In the genomic region with DNA sequence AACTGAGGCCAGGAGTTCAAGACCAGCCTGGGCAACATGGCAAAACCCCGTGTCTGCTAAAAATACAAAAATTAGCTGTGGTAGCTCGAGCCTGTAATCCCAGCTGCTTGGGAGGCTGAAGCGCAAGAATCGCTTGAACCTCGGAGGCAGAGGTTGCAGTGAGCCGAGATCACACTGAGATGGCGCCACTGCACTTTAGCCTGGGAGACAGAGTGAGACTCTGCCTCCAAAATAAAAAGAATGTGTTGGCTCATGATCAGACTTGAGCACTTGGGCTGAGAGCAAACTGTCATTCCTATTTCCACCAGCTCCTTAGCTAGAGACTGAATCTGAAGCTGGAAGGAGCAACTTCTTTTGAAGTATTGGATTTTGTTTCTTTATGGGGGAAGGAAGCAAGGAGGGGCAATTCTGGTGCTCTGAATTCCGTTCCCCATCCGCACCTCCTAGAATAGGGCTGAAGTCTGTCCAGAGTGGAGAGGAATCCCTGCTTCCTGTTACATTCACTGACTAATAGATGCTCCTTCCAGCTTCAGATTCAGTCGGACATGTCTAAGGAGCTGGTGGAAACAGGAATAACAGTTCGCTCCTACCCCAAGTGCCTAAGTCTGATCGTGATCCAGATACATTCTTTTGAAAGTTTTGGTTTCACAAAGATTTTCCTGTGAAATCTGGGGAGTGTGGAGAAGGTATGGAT, we compare ENCODE assay signal across 10 cellular contexts. TPM values are rescaled to one million over a fixed set of nuclear protein-coding genes. Genes with fewer than 3 reads are reported as not detected.
DNase-seq lines count a peak whose midpoint lies in the region; ATAC-seq, FAIRE-seq and TF ChIP-seq lines count a peak whose summit lies in the region.
"Had no signal": no experiment of that assay in that cellular context is flagged by ENCODE, and none has a peak within 500 bp of the region (broad histone marks: within the 10 kb centered on the region; RNA-seq: fewer than 3 reads in every experiment).

No MANE protein-coding gene starts in this region.

- TF ChIP-seq RAD21 in HepG2 (CRISPR knock-in tag; IDR thresholded peaks at IDR 0.05) = peak; percentile 75

- TF ChIP-seq EP300 in HepG2 (IDR thresholded peaks at IDR 0.05; ENCODE audit: low read depth in 2 of 2, low read length in 2 of 2) (no peak), HepG2 (CRISPR knock-in tag; IDR thresholded peaks at IDR 0.05; ENCODE audit: borderline replicate concordance) (no peak)

- H4K20me1 ChIP-seq in HepG2 (ENCODE audit: insufficient read depth, low read length) = 0 out of 2 replicates have a peak, but pooled peaks cover 2% of the 10 kb centered on the region

- H3K27me3 ChIP-seq in HepG2 (ENCODE audit: control insufficient read depth in 1 of 2, insufficient read depth in 2 of 2, low read length in 2 of 2) (no peaks in the 10 kb centered on the region; a peak in 1 of 5 replicates), upper lobe of right lung (no peaks in the 10 kb centered on the region)

- no peak overlapping the region for H3K4me3 ChIP-seq in HepG2 (replicated peaks in 1 of 3; ENCODE audit: insufficient read depth in 1 of 3, low read depth in 2 of 3, low read length in 3 of 3)
- H3K4me3 ChIP-seq in upper lobe of right lung = no peak overlapping the region

- DNase-seq in NOMO-1 treated with DMSO at 0.1 percent for 48 hours (lab: John Stamatoyannopoulos, UW; ENCODE audit: unreplicated experiment) (peak; percentile 37), NOMO-1 treated with dmso at 0.1 percent for 144 hours (lab: John Stamatoyannopoulos, UW; ENCODE audit: unreplicated experiment) (no peak), NCI-H1694 treated with DMSO at 0.1 percent for 48 hours (lab: John Stamatoyannopoulos, UW) (peak; percentile 41), astrocyte of the hippocampus (ENCODE audit: low read depth, low spot score) (peak; percentile 65), HepG2 (ENCODE audit: low spot score) (peak; percentile 42), upper lobe of right lung (no peak), LoVo (ENCODE audit: low spot score) (no peak), iPS-NIHi11 (ENCODE audit: low spot score) (no peak)

- no peak for ATAC-seq in HepG2
- ATAC-seq in upper lobe of right lung = no peak
- ATAC-seq: stimulated activated naive CD8-positive, alpha-beta T cell treated with anti-CD3 and anti-CD28 coated beads, Interleukin-15, amount 100 ng/mL, for 72 hours had no signal

- no peak overlapping the region for H2AFZ ChIP-seq in HepG2 (ENCODE audit: low read length)

- no TSS peak for BruUV-seq in HepG2 (replicated peaks; lab: Mats Ljungman, UMichigan)

- intact Hi-C loops in HepG2 (cut with micrococcal nuclease; ENCODE audit: unreplicated experiment) = no loop called here
- intact Hi-C loops in upper lobe of right lung (cut with DNase I) = no loop called here

- H3K9me3 ChIP-seq in HepG2 (ENCODE audit: low read length) (no peaks in the 10 kb centered on the region), upper lobe of right lung (no peaks in the 10 kb centered on the region)

- peaks cover 30% of the 10 kb centered on the region for H3K79me2 ChIP-seq in HepG2 (ENCODE audit: insufficient read depth, low read length)

- no peak overlapping the region for H3K4me2 ChIP-seq in HepG2 (ENCODE audit: low read depth, low read length)

- peak; percentile 73 for TF ChIP-seq CTCF in HepG2 (CRISPR knock-in tag; IDR thresholded peaks at IDR 0.05)
- TF ChIP-seq CTCF in upper lobe of right lung (IDR thresholded peaks at IDR 0.05) = peak; percentile 63

- no peak for TF ChIP-seq POLR2A in HepG2 (IDR thresholded peaks at IDR 0.05; ENCODE audit: insufficient read depth in 1 of 2, low read depth in 2 of 2, low read length in 2 of 2)

- H3K36me3 ChIP-seq in HepG2 (replicated peaks in 1 of 2; ENCODE audit: control insufficient read depth in 1 of 2, insufficient read depth in 2 of 2, low read length in 2 of 2) (peaks cover 13 to 30% of the 10 kb centered on the region in 2 experiments), upper lobe of right lung (peaks cover 26% of the 10 kb centered on the region)

- POLR2A ChIA-PET in HepG2 (lab: Yijun Ruan, JAX) = interaction anchor here (0.9 to 1.6 kb wide), 2 partner anchors 17 to 31 kb away, joined by 3 to 11 read pairs; a partner anchor contains a TSS

- no peak overlapping the region for H3K9ac ChIP-seq in HepG2 (ENCODE audit: insufficient read depth, low read depth, low read length)

- WGBS in HepG2 (ENCODE audit: low lambda C conversion rate) = 71% methylated on average over 12 of the region's 12 CpGs

- peaks cover 43% of the 10 kb centered on the region for H3K4me1 ChIP-seq in HepG2 (ENCODE audit: insufficient read depth, low read length)
- peaks cover 38% of the 10 kb centered on the region for H3K4me1 ChIP-seq in upper lobe of right lung

- CTCF ChIA-PET in HepG2 (lab: Yijun Ruan, JAX; ENCODE audit: low intra/inter-chr PET ratio, low total read pairs) = interaction anchor here (1.1 kb wide), 1 partner anchor 16 kb away, joined by 3 read pairs; no protein-coding TSS in a partner anchor

- no peak overlapping the region for H3K27ac ChIP-seq in HepG2 (ENCODE audit: extremely low read length, insufficient read depth, low read length)
- no peak overlapping the region for H3K27ac ChIP-seq in upper lobe of right lung

- peak; percentile 80 for FAIRE-seq in HepG2 (lab: Jason Lieb, UNC)
- FAIRE-seq: GM18507 had no signal

- in situ Hi-C loops in HepG2 (cut with HindIII; ENCODE audit: extremely low pct_ligation_motif_present, low pct_unique_long_range_greater_than_20kb) = no loop called here

RNA-seq across cellular contexts. Expression of a gene that starts 3.8 kb away (rescaled TPM):
- total RNA-seq in HepG2 (2016; rRNA removed; fragmentation: Illumina TruSeq; extraction: Trizol) = 16.8 and 17.2 TPM in 2 replicates
- 3.1 and 4.0 TPM in 2 replicates for total RNA-seq in HepG2 (2016; cell fraction: cytosol; rRNA removed; fragmentation: Illumina TruSeq; extraction: Trizol; ENCODE audit: low read depth)
- total RNA-seq in HepG2 (2016; cell fraction: insoluble cytoplasmic fraction; rRNA removed; fragmentation: Illumina TruSeq; extraction: Trizol) = 14.8 and 16.9 TPM in 2 replicates
- total RNA-seq in HepG2 (2016; cell fraction: membrane; rRNA removed; fragmentation: Illumina TruSeq; extraction: Trizol) = 10.2 and 12.7 TPM in 2 replicates
- total RNA-seq in HepG2 (2016; cell fraction: nucleus; rRNA removed; fragmentation: Illumina TruSeq; extraction: Trizol) = 9.1 and 12.7 TPM in 2 replicates
- 22.9 and 25.1 TPM in 2 replicates for polyA plus RNA-seq in HepG2 (2011; rRNA removed)
- polyA plus RNA-seq in HepG2 (2011; cell fraction: cytosol; rRNA removed) = 24.3 and 29.1 TPM in 2 replicates
- polyA plus RNA-seq in HepG2 (2011; cell fraction: nucleus; rRNA removed) = 35.0 and 36.6 TPM in 2 replicates
- polyA plus RNA-seq in HepG2 (2012) = 9.7 and 13.0 TPM in 2 replicates
- polyA plus RNA-seq in HepG2 (2016; cell fraction: cytosol; fragmentation: Illumina TruSeq; extraction: Trizol; ENCODE audit: low read depth) = 1.9 and 2.9 TPM in 2 replicates
- 14.5 TPM in 2 replicates for polyA plus RNA-seq in HepG2 (2016; cell fraction: insoluble cytoplasmic fraction; fragmentation: Illumina TruSeq; extraction: Trizol; ENCODE audit: low read depth)
- polyA plus RNA-seq in HepG2 (2016; cell fraction: membrane; fragmentation: Illumina TruSeq; extraction: Trizol; ENCODE audit: low read depth) = 6.4 and 6.5 TPM in 2 replicates
- 14.3 and 15.1 TPM in 2 replicates for polyA plus RNA-seq in HepG2 (2016; cell fraction: nucleus; fragmentation: Illumina TruSeq; extraction: Trizol; ENCODE audit: insufficient read depth, low read depth)
- polyA minus RNA-seq in HepG2 (2011; rRNA and poly(A)+ RNA removed; ENCODE audit: low replicate concordance) = 49.0 and 55.7 TPM in 2 replicates
- 15.0 and 15.7 TPM in 2 replicates for polyA minus RNA-seq in HepG2 (2011; cell fraction: cytosol; rRNA and poly(A)+ RNA removed)
- 22.0 and 24.1 TPM in 2 replicates for polyA minus RNA-seq in HepG2 (2011; cell fraction: nucleus; rRNA and poly(A)+ RNA removed)
- 38.1 TPM for total RNA-seq in upper lobe of right lung

RNA-seq across cellular contexts. Expression of a gene that starts 16.1 kb away (rescaled TPM):
- total RNA-seq in HepG2 (2016; rRNA removed; fragmentation: Illumina TruSeq; extraction: Trizol) (10.2 and 14.9 TPM in 2 replicates), upper lobe of right lung (21.3 TPM)
- total RNA-seq in HepG2 (2016; cell fraction: cytosol; rRNA removed; fragmentation: Illumina TruSeq; extraction: Trizol; ENCODE audit: low read depth) = 2.1 and 2.4 TPM in 2 replicates
- total RNA-seq in HepG2 (2016; cell fraction: insoluble cytoplasmic fraction; rRNA removed; fragmentation: Illumina TruSeq; extraction: Trizol) = 10.1 and 14.6 TPM in 2 replicates
- 6.4 and 6.5 TPM in 2 replicates for total RNA-seq in HepG2 (2016; cell fraction: membrane; rRNA removed; fragmentation: Illumina TruSeq; extraction: Trizol)
- 11.2 and 11.7 TPM in 2 replicates for total RNA-seq in HepG2 (2016; cell fraction: nucleus; rRNA removed; fragmentation: Illumina TruSeq; extraction: Trizol)
- polyA plus RNA-seq in HepG2 (2011; rRNA removed) = 10.3 and 12.3 TPM in 2 replicates
- 9.8 and 12.1 TPM in 2 replicates for polyA plus RNA-seq in HepG2 (2011; cell fraction: cytosol; rRNA removed)
- 27.6 and 28.0 TPM in 2 replicates for polyA plus RNA-seq in HepG2 (2011; cell fraction: nucleus; rRNA removed)
- 6.7 and 9.1 TPM in 2 replicates for polyA plus RNA-seq in HepG2 (2012)
- polyA plus RNA-seq in HepG2 (2016; cell fraction: cytosol; fragmentation: Illumina TruSeq; extraction: Trizol; ENCODE audit: low read depth) = 1.3 and 1.8 TPM in 2 replicates
- polyA plus RNA-seq in HepG2 (2016; cell fraction: insoluble cytoplasmic fraction; fragmentation: Illumina TruSeq; extraction: Trizol; ENCODE audit: low read depth) = 7.7 and 9.1 TPM in 2 replicates
- polyA plus RNA-seq in HepG2 (2016; cell fraction: membrane; fragmentation: Illumina TruSeq; extraction: Trizol; ENCODE audit: low read depth) = 3.6 and 3.7 TPM in 2 replicates
- 14.2 and 14.7 TPM in 2 replicates for polyA plus RNA-seq in HepG2 (2016; cell fraction: nucleus; fragmentation: Illumina TruSeq; extraction: Trizol; ENCODE audit: insufficient read depth, low read depth)
- 18.7 and 35.4 TPM in 2 replicates for polyA minus RNA-seq in HepG2 (2011; rRNA and poly(A)+ RNA removed; ENCODE audit: low replicate concordance)
- 4.0 and 5.7 TPM in 2 replicates for polyA minus RNA-seq in HepG2 (2011; cell fraction: cytosol; rRNA and poly(A)+ RNA removed)
- polyA minus RNA-seq in HepG2 (2011; cell fraction: nucleus; rRNA and poly(A)+ RNA removed) = 19.3 and 23.9 TPM in 2 replicates

RNA-seq across cellular contexts. Expression of a gene that starts 17.0 kb away (rescaled TPM):
- total RNA-seq in HepG2 (2016; rRNA removed; fragmentation: Illumina TruSeq; extraction: Trizol) (6.2 and 27.3 TPM in 2 replicates), upper lobe of right lung (38.1 TPM)
- 6.1 and 6.8 TPM in 2 replicates for total RNA-seq in HepG2 (2016; cell fraction: cytosol; rRNA removed; fragmentation: Illumina TruSeq; extraction: Trizol; ENCODE audit: low read depth)
- 6.3 and 26.1 TPM in 2 replicates for total RNA-seq in HepG2 (2016; cell fraction: insoluble cytoplasmic fraction; rRNA removed; fragmentation: Illumina TruSeq; extraction: Trizol)
- 6.5 and 7.6 TPM in 2 replicates for total RNA-seq in HepG2 (2016; cell fraction: membrane; rRNA removed; fragmentation: Illumina TruSeq; extraction: Trizol)
- total RNA-seq in HepG2 (2016; cell fraction: nucleus; rRNA removed; fragmentation: Illumina TruSeq; extraction: Trizol) = 39.9 and 46.9 TPM in 2 replicates
- 45.8 and 56.0 TPM in 2 replicates for polyA plus RNA-seq in HepG2 (2011; rRNA removed)
- 11.1 and 18.9 TPM in 2 replicates for polyA plus RNA-seq in HepG2 (2011; cell fraction: cytosol; rRNA removed)
- polyA plus RNA-seq in HepG2 (2011; cell fraction: nucleus; rRNA removed) = 493 and 513 TPM in 2 replicates
- polyA plus RNA-seq in HepG2 (2012) = 24.8 and 36.0 TPM in 2 replicates
- polyA plus RNA-seq in HepG2 (2016; cell fraction: cytosol; fragmentation: Illumina TruSeq; extraction: Trizol; ENCODE audit: low read depth) = 4.2 and 5.0 TPM in 2 replicates
- 6.8 and 9.0 TPM in 2 replicates for polyA plus RNA-seq in HepG2 (2016; cell fraction: insoluble cytoplasmic fraction; fragmentation: Illumina TruSeq; extraction: Trizol; ENCODE audit: low read depth)
- polyA plus RNA-seq in HepG2 (2016; cell fraction: membrane; fragmentation: Illumina TruSeq; extraction: Trizol; ENCODE audit: low read depth) = 6.7 and 6.9 TPM in 2 replicates
- 133 and 150 TPM in 2 replicates for polyA plus RNA-seq in HepG2 (2016; cell fraction: nucleus; fragmentation: Illumina TruSeq; extraction: Trizol; ENCODE audit: insufficient read depth, low read depth)
- polyA minus RNA-seq in HepG2 (2011; rRNA and poly(A)+ RNA removed; ENCODE audit: low replicate concordance) = 15.3 and 41.9 TPM in 2 replicates
- 3.1 and 3.3 TPM in 2 replicates for polyA minus RNA-seq in HepG2 (2011; cell fraction: cytosol; rRNA and poly(A)+ RNA removed)
- polyA minus RNA-seq in HepG2 (2011; cell fraction: nucleus; rRNA and poly(A)+ RNA removed) = 33.8 and 34.6 TPM in 2 replicates

Comparison
In these comparisons a context has a peak if more than half of its experiments do, and no peak if none do; other contexts are left out.
1. DNase-seq: peak in NOMO-1 treated with DMSO at 0.1 percent for 48 hours (single experiment), NCI-H1694 treated with DMSO at 0.1 percent for 48 hours (single experiment), astrocyte of the hippocampus (single experiment) and HepG2 (single experiment); none in NOMO-1 treated with dmso at 0.1 percent for 144 hours (single experiment), upper lobe of right lung (single experiment), LoVo (single experiment) and iPS-NIHi11 (single experiment).